ENCODE assay signal across 19 cellular contexts in the genomic region with DNA sequence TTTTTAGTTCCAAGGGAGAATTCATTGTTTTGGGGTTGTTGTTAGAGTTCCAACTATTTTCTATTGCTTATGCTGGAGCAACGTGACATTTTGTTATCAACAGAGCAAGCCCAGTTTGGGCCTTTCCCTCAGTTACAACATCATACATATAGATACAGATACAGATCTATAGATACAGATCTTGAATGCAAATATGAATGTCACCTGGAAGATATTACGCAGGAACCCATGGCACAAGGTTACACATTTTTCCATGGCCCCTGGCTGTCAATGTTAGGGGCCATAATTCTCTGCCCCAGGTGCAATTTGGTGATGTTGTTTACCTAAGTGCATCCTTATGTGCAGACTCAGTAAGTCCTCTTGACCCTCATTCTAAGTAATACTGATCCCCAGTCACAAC. TPM values are rescaled to one million over a fixed set of nuclear protein-coding genes. Genes with fewer than 3 reads are reported as not detected.
DNase-seq lines count a peak whose midpoint lies in the region; ATAC-seq and TF ChIP-seq lines count a peak whose summit lies in the region.
"Had no signal": no experiment of that assay in that cellular context is flagged by ENCODE, and none has a peak within 500 bp of the region (broad histone marks: within the 10 kb centered on the region; RNA-seq: fewer than 3 reads in every experiment).

No MANE protein-coding gene starts in this region.

- TF ChIP-seq CTCF in natural killer cell (IDR thresholded peaks at IDR 0.05) (no peak), osteoblast (IDR thresholded peaks at IDR 0.05; ENCODE audit: extremely low read depth, low read depth, low read length) (no peak)

- peak overlapping the region; percentile 51 for H3K4me3 Mint-ChIP-seq in natural killer cell
- no peak overlapping the region for H3K4me3 Mint-ChIP-seq in natural killer cell treated with Interleukin-12 subunit alpha and Interleukin-12 subunit beta and Interleukin-15 and Interleukin-18, amount 100 ng/mL, for 72 hours
- H3K4me3 Mint-ChIP-seq: B cell; CD4-positive, alpha-beta T cell; CD8-positive, alpha-beta T cell had no signal

- no peaks in the 10 kb centered on the region for H4K20me1 ChIP-seq in osteoblast (ENCODE audit: insufficient read depth, low read length)

- no peak overlapping the region for H3K27ac ChIP-seq in osteoblast (ENCODE audit: low read depth, low read length)
- H3K27ac ChIP-seq: 22Rv1; A549; BLaER1 treated with 17β-estradiol and CSF1 and Interleukin-3, amounts not matched to agents 10 nM and 100 nM; C4-2B had no signal

- CTCF ChIA-PET in HEK293T (lab: Yijun Ruan, JAX): no interaction called here

- peaks cover 14% of the 10 kb centered on the region for H3K4me1 ChIP-seq in osteoblast (ENCODE audit: insufficient read depth, low read length)

- no peak overlapping the region for H3K27ac Mint-ChIP-seq in natural killer cell
- H3K27ac Mint-ChIP-seq in natural killer cell treated with Interleukin-12 subunit alpha and Interleukin-12 subunit beta and Interleukin-15 and Interleukin-18, amount 100 ng/mL, for 72 hours: no peak overlapping the region
- H3K27ac Mint-ChIP-seq: B cell; CD4-positive, alpha-beta T cell; CD8-positive, alpha-beta T cell had no signal

- peaks cover 12 to 13% of the 10 kb centered on the region in 2 donors for H3K4me1 Mint-ChIP-seq in natural killer cell
- H3K4me1 Mint-ChIP-seq in natural killer cell treated with Interleukin-12 subunit alpha and Interleukin-12 subunit beta and Interleukin-15 and Interleukin-18, amount 100 ng/mL, for 72 hours (ENCODE audit: low read depth in 2 of 2): peaks cover 0 to 5% of the 10 kb centered on the region in 2 donors

- ATAC-seq in natural killer cell (no peak), HG02610 (IDR thresholded peaks at IDR 0.05; ENCODE audit: unreplicated experiment) (no peak)
- no peak for ATAC-seq in natural killer cell treated with Interleukin-12 subunit alpha and Interleukin-12 subunit beta and Interleukin-15 and Interleukin-18, amount 100 ng/mL, for 72 hours
- ATAC-seq: A549; CD8-positive, alpha-beta T cell had no signal

- H3K4me3 ChIP-seq in osteoblast (ENCODE audit: insufficient read depth, low read length): no peak overlapping the region
- H3K4me3 ChIP-seq: A549; BLaER1 treated with 17β-estradiol and CSF1 and Interleukin-3, amounts not matched to agents 10 nM and 100 nM had no signal

- H3K36me3 Mint-ChIP-seq in natural killer cell: no peaks in the 10 kb centered on the region
- H3K36me3 Mint-ChIP-seq in natural killer cell treated with Interleukin-12 subunit alpha and Interleukin-12 subunit beta and Interleukin-15 and Interleukin-18, amount 100 ng/mL, for 72 hours: no peaks in the 10 kb centered on the region
- H3K36me3 Mint-ChIP-seq: CD8-positive, alpha-beta T cell had no signal

- peaks cover 10% of the 10 kb centered on the region for H3K79me2 ChIP-seq in osteoblast (ENCODE audit: insufficient read depth, low read length)

- no peaks in the 10 kb centered on the region for H3K36me3 ChIP-seq in osteoblast (ENCODE audit: insufficient read depth, low read length)
- H3K36me3 ChIP-seq: BLaER1 treated with 17β-estradiol and CSF1 and Interleukin-3, amounts not matched to agents 10 nM and 100 nM had no signal

- H2AFZ ChIP-seq in osteoblast (ENCODE audit: low read length): no peak overlapping the region

- peaks cover 12% of the 10 kb centered on the region for H3K27me3 ChIP-seq in osteoblast (ENCODE audit: insufficient read depth, low read length)

- no peaks in the 10 kb centered on the region for H3K9me3 Mint-ChIP-seq in natural killer cell
- H3K9me3 Mint-ChIP-seq in natural killer cell treated with Interleukin-12 subunit alpha and Interleukin-12 subunit beta and Interleukin-15 and Interleukin-18, amount 100 ng/mL, for 72 hours: no peaks in the 10 kb centered on the region
- H3K9me3 Mint-ChIP-seq: CD4-positive, alpha-beta T cell; CD8-positive, alpha-beta T cell had no signal

- DNase-seq in natural killer cell (no peak), epidermal melanocyte (ENCODE audit: insufficient read length, low spot score) (peak; percentile 11), osteoblast (ENCODE audit: insufficient read length, low spot score, missing footprints) (peak; percentile 58), NAMALWA (ENCODE audit: low spot score) (no peak), HEK293T (ENCODE audit: extremely low spot score) (no peak)
- DNase-seq in natural killer cell treated with Interleukin-12 subunit alpha and Interleukin-12 subunit beta and Interleukin-15 and Interleukin-18, amount 100 ng/mL, for 72 hours (ENCODE audit: low spot score): no peak
- DNase-seq: AML-193; Caco-2; Calu3; CD4-positive, alpha-beta T cell; CD8-positive, alpha-beta T cell; DMS79 treated with DMSO at 0.1 percent for 48 hours; GF-D8 had no signal

- H3K27me3 Mint-ChIP-seq in natural killer cell (ENCODE audit: low read depth in 2 of 2): peaks cover 14 to 20% of the 10 kb centered on the region in 2 donors
- peaks cover 4 to 11% of the 10 kb centered on the region in 2 donors for H3K27me3 Mint-ChIP-seq in natural killer cell treated with Interleukin-12 subunit alpha and Interleukin-12 subunit beta and Interleukin-15 and Interleukin-18, amount 100 ng/mL, for 72 hours

- H3K9me3 ChIP-seq in osteoblast (ENCODE audit: low read depth, low read length): no peaks in the 10 kb centered on the region
- H3K9me3 ChIP-seq: A549; BLaER1 treated with 17β-estradiol and CSF1 and Interleukin-3, amounts not matched to agents 10 nM and 100 nM; Caco-2 had no signal

- H3K4me2 ChIP-seq in osteoblast (ENCODE audit: insufficient read depth, low read length): no peak overlapping the region
- H3K4me2 ChIP-seq: A549; BLaER1 treated with 17β-estradiol and CSF1 and Interleukin-3, amounts not matched to agents 10 nM and 100 nM had no signal

- intact Hi-C loops in natural killer cell (cut with micrococcal nuclease): no loop called here

- POLR2A ChIA-PET in HEK293T (lab: Yijun Ruan, JAX): no interaction called here

TF ChIP-seq in HEK293T, 16 proteins besides CTCF, POLR2A, EP300 and RAD21:
- TF ChIP-seq ELF4 (IDR thresholded peaks at IDR 0.05) (no peak), FOXK2 (IDR thresholded peaks at IDR 0.05) (no peak), FOXM1 (IDR thresholded peaks at IDR 0.05; ENCODE audit: borderline replicate concordance) (no peak), LEF1 (IDR thresholded peaks at IDR 0.05; ENCODE audit: borderline replicate concordance) (no peak), TARDBP (IDR thresholded peaks at IDR 0.05) (no peak), FOXA1 (IDR thresholded peaks at IDR 0.05) (no peak), CTBP1 (IDR thresholded peaks at IDR 0.05; ENCODE audit: borderline replicate concordance) (no peak), HDGF (IDR thresholded peaks at IDR 0.05; ENCODE audit: borderline replicate concordance) (no peak), BHLHE40 (IDR thresholded peaks at IDR 0.05; ENCODE audit: borderline replicate concordance) (no peak), SUZ12 (IDR thresholded peaks at IDR 0.05) (no peak), ARNT (IDR thresholded peaks at IDR 0.05) (no peak), NFRKB (IDR thresholded peaks at IDR 0.05) (no peak), L3MBTL2 (conservative IDR thresholded peaks at IDR 0.05) (no peak)
- TF ChIP-seq, protein P1, sequence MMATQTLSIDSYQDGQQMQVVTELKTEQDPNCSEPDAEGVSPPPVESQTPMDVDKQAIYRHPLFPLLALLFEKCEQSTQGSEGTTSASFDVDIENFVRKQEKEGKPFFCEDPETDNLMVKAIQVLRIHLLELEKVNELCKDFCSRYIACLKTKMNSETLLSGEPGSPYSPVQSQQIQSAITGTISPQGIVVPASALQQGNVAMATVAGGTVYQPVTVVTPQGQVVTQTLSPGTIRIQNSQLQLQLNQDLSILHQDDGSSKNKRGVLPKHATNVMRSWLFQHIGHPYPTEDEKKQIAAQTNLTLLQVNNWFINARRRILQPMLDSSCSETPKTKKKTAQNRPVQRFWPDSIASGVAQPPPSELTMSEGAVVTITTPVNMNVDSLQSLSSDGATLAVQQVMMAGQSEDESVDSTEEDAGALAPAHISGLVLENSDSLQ (IDR thresholded peaks at IDR 0.05): no peak

RNA-seq across cellular contexts. Expression of gene PODXL, which starts 3.6 kb away (rescaled TPM):
- 1 to 10 TPM in 1 of 3 donors, under 1 TPM in 2; 0.35 to 1.4 (median 0.88) TPM for total RNA-seq in natural killer cell
- total RNA-seq in natural killer cell treated with Interleukin-12 subunit alpha and Interleukin-12 subunit beta and Interleukin-15 and Interleukin-18, amount 100 ng/mL, for 72 hours: 1 to 10 TPM; 1.3 to 1.6 TPM
- total RNA-seq in osteoblast: 0.88 and 1.4 TPM in 2 replicates

Comparison
In these comparisons a context has a peak if more than half of its experiments do, and no peak if none do; other contexts are left out.
1. DNase-seq: peak in epidermal melanocyte (single experiment) and osteoblast (single experiment); none in natural killer cell (single experiment), natural killer cell treated with Interleukin-12 subunit alpha and Interleukin-12 subunit beta and Interleukin-15 and Interleukin-18, amount 100 ng/mL, for 72 hours (single experiment), NAMALWA (single experiment) and HEK293T (single experiment).